Comparison of ENCODE assay signal across 1 cellular context in genomic region chr2:101766871-101767739, GRCh38.
TF ChIP-seq lines count a peak whose summit lies in the region.

No MANE protein-coding gene starts in this region.

TF ChIP-seq in HepG2, 621 proteins besides CTCF, POLR2A, EP300 and RAD21 (continued from another document and continues in another):
- peak in 1 of 2 experiments; percentile 35; a peak in 1 of 4 replicates for TF ChIP-seq REST (IDR thresholded peaks at IDR 0.05; ENCODE audit: borderline replicate concordance in 1 of 2, low read depth in 1 of 2, low read length in 2 of 2)
- TF ChIP-seq ZNF430 (CRISPR knock-in tag; IDR thresholded peaks at IDR 0.05), result 0 out of 2 replicates have a peak, but pooled peaks have one; percentile 21
- peak; percentile 69 for TF ChIP-seq NFIC (IDR thresholded peaks at IDR 0.05; ENCODE audit: low read length)
- no peak for TF ChIP-seq MTERF4 (CRISPR knock-in tag; IDR thresholded peaks at IDR 0.05)
- TF ChIP-seq CSRNP2 (CRISPR knock-in tag; conservative IDR thresholded peaks at IDR 0.05; ENCODE audit: low read depth), result no peak
- TF ChIP-seq AKAP8 (CRISPR knock-in tag; IDR thresholded peaks at IDR 0.05), result no peak
- TF ChIP-seq ZBTB7A (CRISPR knock-in tag; IDR thresholded peaks at IDR 0.05), result no peak
- no peak for TF ChIP-seq CEBPB (IDR thresholded peaks at IDR 0.05; ENCODE audit: borderline replicate concordance, low read depth, low read length)
- no peak for TF ChIP-seq E2F2 (CRISPR knock-in tag; IDR thresholded peaks at IDR 0.05; ENCODE audit: borderline replicate concordance)
- peak; percentile 78; the same call in 1 of the 2 replicates for TF ChIP-seq AHDC1 (CRISPR knock-in tag; IDR thresholded peaks at IDR 0.05; ENCODE audit: borderline replicate concordance)
- peak; percentile 70; the same call in 1 of the 2 replicates for TF ChIP-seq ZNF703 (CRISPR knock-in tag; IDR thresholded peaks at IDR 0.05; ENCODE audit: borderline replicate concordance)
- peak; percentile 94 for TF ChIP-seq GFI1 (CRISPR knock-in tag; IDR thresholded peaks at IDR 0.05; ENCODE audit: borderline replicate concordance)
- peak; percentile 90; the same call in 1 of the 2 replicates for TF ChIP-seq ZBTB34 (CRISPR knock-in tag; IDR thresholded peaks at IDR 0.05)
- 0 out of 2 replicates have a peak, but pooled peaks have one; percentile 40 for TF ChIP-seq ZNF329 (CRISPR knock-in tag; IDR thresholded peaks at IDR 0.05; ENCODE audit: low read depth)
- TF ChIP-seq NCOA2 (CRISPR knock-in tag; IDR thresholded peaks at IDR 0.05), result peak; percentile 86
- peak; percentile 94 for TF ChIP-seq HDAC2 (CRISPR knock-in tag; IDR thresholded peaks at IDR 0.05)
- TF ChIP-seq ZSCAN9 (CRISPR knock-in tag; IDR thresholded peaks at IDR 0.05; ENCODE audit: borderline replicate concordance), result no peak
- TF ChIP-seq ZBTB20 (CRISPR knock-in tag; IDR thresholded peaks at IDR 0.05; ENCODE audit: borderline replicate concordance, low read depth), result no peak
- no peak for TF ChIP-seq ZNF275 (CRISPR knock-in tag; IDR thresholded peaks at IDR 0.05; ENCODE audit: borderline replicate concordance)
- TF ChIP-seq TCF7L2 (IDR thresholded peaks at IDR 0.05; ENCODE audit: low read depth, low read length), result no peak
- no peak for TF ChIP-seq ARNT (IDR thresholded peaks at IDR 0.05)
- TF ChIP-seq CBX2 (IDR thresholded peaks at IDR 0.05; ENCODE audit: low read depth, low read length), result no peak
- no peak for TF ChIP-seq CBX2 (CRISPR knock-in tag; IDR thresholded peaks at IDR 0.05; ENCODE audit: low read depth)
- TF ChIP-seq ZFP90 (CRISPR knock-in tag; IDR thresholded peaks at IDR 0.05; ENCODE audit: borderline replicate concordance), result no peak
- no peak for TF ChIP-seq FIP1L1 (IDR thresholded peaks at IDR 0.05; ENCODE audit: borderline replicate concordance, insufficient read depth, low read depth, low read length)
- no peak for TF ChIP-seq NFIB (CRISPR knock-in tag; IDR thresholded peaks at IDR 0.05; ENCODE audit: borderline replicate concordance)
- no peak for TF ChIP-seq GABPA (IDR thresholded peaks at IDR 0.05; ENCODE audit: low read depth, low read length)
- peak; percentile 20; the same call in 1 of the 2 replicates for TF ChIP-seq GABPA (CRISPR knock-in tag; IDR thresholded peaks at IDR 0.05; ENCODE audit: low read depth)
- no peak for TF ChIP-seq ZBTB4 (CRISPR knock-in tag; IDR thresholded peaks at IDR 0.05; ENCODE audit: borderline replicate concordance)
- TF ChIP-seq TARDBP (CRISPR knock-in tag; IDR thresholded peaks at IDR 0.05), result peak; percentile 57; the same call in 1 of the 2 replicates
- TF ChIP-seq PATZ1 (CRISPR knock-in tag; IDR thresholded peaks at IDR 0.05), result 0 out of 2 replicates have a peak, but pooled peaks have one; percentile 8
- TF ChIP-seq NFE2 (CRISPR knock-in tag; IDR thresholded peaks at IDR 0.05), result no peak
- no peak; the same call in 1 of the 2 replicates for TF ChIP-seq MYPOP (CRISPR knock-in tag; IDR thresholded peaks at IDR 0.05)
- no peak; the same call in 1 of the 2 replicates for TF ChIP-seq ZNF501 (CRISPR knock-in tag; IDR thresholded peaks at IDR 0.05)
